1 cellular context compared by ENCODE assay signal in the genomic region with DNA sequence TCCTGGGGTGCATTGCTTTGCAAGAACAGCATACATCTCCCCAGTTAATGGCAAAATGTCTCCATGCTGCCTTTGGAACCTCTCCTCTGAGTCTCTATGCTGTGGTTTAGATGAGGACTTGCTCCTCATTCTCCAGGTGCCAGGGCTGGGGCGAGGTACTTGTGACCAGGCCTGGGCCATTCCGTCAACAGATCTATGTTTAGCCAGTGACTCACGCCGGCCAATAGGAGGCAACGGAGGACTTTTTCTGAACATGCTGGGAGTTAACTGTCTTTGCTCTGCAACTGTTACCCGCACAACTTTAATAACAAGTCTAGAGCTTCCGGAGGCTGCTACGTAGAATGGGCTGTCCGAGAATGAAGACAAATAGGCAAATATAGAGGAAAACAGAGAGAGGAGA.
TF ChIP-seq lines count a peak whose summit lies in the region.

No MANE protein-coding gene starts in this region.

TF ChIP-seq in GM23338, 12 proteins besides CTCF, POLR2A, EP300 and RAD21 (continued from another document):
- TF ChIP-seq, protein P1, sequence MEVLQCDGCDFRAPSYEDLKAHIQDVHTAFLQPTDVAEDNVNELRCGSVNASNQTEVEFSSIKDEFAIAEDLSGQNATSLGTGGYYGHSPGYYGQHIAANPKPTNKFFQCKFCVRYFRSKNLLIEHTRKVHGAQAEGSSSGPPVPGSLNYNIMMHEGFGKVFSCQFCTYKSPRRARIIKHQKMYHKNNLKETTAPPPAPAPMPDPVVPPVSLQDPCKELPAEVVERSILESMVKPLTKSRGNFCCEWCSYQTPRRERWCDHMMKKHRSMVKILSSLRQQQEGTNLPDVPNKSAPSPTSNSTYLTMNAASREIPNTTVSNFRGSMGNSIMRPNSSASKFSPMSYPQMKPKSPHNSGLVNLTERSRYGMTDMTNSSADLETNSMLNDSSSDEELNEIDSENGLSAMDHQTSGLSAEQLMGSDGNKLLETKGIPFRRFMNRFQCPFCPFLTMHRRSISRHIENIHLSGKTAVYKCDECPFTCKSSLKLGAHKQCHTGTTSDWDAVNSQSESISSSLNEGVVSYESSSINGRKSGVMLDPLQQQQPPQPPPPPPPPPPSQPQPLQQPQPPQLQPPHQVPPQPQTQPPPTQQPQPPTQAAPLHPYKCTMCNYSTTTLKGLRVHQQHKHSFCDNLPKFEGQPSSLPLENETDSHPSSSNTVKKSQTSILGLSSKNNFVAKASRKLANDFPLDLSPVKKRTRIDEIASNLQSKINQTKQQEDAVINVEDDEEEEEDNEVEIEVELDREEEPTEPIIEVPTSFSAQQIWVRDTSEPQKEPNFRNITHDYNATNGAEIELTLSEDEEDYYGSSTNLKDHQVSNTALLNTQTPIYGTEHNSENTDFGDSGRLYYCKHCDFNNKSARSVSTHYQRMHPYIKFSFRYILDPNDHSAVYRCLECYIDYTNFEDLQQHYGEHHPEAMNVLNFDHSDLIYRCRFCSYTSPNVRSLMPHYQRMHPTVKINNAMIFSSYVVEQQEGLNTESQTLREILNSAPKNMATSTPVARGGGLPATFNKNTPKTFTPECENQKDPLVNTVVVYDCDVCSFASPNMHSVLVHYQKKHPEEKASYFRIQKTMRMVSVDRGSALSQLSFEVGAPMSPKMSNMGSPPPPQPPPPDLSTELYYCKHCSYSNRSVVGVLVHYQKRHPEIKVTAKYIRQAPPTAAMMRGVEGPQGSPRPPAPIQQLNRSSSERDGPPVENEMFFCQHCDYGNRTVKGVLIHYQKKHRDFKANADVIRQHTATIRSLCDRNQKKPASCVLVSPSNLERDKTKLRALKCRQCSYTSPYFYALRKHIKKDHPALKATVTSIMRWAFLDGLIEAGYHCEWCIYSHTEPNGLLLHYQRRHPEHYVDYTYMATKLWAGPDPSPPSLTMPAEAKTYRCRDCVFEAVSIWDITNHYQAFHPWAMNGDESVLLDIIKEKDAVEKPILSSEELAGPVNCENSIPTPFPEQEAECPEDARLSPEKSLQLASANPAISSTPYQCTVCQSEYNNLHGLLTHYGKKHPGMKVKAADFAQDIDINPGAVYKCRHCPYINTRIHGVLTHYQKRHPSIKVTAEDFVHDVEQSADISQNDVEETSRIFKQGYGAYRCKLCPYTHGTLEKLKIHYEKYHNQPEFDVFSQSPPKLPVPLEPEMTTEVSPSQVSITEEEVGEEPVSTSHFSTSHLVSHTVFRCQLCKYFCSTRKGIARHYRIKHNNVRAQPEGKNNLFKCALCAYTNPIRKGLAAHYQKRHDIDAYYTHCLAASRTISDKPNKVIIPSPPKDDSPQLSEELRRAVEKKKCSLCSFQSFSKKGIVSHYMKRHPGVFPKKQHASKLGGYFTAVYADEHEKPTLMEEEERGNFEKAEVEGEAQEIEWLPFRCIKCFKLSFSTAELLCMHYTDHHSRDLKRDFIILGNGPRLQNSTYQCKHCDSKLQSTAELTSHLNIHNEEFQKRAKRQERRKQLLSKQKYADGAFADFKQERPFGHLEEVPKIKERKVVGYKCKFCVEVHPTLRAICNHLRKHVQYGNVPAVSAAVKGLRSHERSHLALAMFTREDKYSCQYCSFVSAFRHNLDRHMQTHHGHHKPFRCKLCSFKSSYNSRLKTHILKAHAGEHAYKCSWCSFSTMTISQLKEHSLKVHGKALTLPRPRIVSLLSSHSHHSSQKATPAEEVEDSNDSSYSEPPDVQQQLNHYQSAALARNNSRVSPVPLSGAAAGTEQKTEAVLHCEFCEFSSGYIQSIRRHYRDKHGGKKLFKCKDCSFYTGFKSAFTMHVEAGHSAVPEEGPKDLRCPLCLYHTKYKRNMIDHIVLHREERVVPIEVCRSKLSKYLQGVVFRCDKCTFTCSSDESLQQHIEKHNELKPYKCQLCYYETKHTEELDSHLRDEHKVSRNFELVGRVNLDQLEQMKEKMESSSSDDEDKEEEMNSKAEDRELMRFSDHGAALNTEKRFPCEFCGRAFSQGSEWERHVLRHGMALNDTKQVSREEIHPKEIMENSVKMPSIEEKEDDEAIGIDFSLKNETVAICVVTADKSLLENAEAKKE (CRISPR knock-in tag; IDR thresholded peaks at IDR 0.05) = no peak
- TF ChIP-seq JUNB (IDR thresholded peaks at IDR 0.05; ENCODE audit: unreplicated experiment) (no peak), NANOG (IDR thresholded peaks at IDR 0.05; ENCODE audit: borderline replicate concordance) (no peak), POLR2AphosphoS5 (IDR thresholded peaks at IDR 0.05; ENCODE audit: low read depth) (no peak), EZH2phosphoT487 (IDR thresholded peaks at IDR 0.05; ENCODE audit: unreplicated experiment) (no peak), EZH2 (IDR thresholded peaks at IDR 0.05; ENCODE audit: low read depth, unreplicated experiment) (no peak), CREB1 (CRISPR knock-in tag; IDR thresholded peaks at IDR 0.05; ENCODE audit: low read depth) (no peak), ZNF114 (CRISPR knock-in tag; IDR thresholded peaks at IDR 0.05) (no peak), STAT1 (IDR thresholded peaks at IDR 0.05; ENCODE audit: unreplicated experiment) (no peak)
- TF ChIP-seq, protein P2, sequence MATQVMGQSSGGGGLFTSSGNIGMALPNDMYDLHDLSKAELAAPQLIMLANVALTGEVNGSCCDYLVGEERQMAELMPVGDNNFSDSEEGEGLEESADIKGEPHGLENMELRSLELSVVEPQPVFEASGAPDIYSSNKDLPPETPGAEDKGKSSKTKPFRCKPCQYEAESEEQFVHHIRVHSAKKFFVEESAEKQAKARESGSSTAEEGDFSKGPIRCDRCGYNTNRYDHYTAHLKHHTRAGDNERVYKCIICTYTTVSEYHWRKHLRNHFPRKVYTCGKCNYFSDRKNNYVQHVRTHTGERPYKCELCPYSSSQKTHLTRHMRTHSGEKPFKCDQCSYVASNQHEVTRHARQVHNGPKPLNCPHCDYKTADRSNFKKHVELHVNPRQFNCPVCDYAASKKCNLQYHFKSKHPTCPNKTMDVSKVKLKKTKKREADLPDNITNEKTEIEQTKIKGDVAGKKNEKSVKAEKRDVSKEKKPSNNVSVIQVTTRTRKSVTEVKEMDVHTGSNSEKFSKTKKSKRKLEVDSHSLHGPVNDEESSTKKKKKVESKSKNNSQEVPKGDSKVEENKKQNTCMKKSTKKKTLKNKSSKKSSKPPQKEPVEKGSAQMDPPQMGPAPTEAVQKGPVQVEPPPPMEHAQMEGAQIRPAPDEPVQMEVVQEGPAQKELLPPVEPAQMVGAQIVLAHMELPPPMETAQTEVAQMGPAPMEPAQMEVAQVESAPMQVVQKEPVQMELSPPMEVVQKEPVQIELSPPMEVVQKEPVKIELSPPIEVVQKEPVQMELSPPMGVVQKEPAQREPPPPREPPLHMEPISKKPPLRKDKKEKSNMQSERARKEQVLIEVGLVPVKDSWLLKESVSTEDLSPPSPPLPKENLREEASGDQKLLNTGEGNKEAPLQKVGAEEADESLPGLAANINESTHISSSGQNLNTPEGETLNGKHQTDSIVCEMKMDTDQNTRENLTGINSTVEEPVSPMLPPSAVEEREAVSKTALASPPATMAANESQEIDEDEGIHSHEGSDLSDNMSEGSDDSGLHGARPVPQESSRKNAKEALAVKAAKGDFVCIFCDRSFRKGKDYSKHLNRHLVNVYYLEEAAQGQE (IDR thresholded peaks at IDR 0.05; ENCODE audit: unreplicated experiment) = no peak
- TF ChIP-seq, protein P3, sequence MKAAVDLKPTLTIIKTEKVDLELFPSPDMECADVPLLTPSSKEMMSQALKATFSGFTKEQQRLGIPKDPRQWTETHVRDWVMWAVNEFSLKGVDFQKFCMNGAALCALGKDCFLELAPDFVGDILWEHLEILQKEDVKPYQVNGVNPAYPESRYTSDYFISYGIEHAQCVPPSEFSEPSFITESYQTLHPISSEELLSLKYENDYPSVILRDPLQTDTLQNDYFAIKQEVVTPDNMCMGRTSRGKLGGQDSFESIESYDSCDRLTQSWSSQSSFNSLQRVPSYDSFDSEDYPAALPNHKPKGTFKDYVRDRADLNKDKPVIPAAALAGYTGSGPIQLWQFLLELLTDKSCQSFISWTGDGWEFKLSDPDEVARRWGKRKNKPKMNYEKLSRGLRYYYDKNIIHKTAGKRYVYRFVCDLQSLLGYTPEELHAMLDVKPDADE (IDR thresholded peaks at IDR 0.05) = no peak
